ENCODE assay signal across 8 cellular contexts in genomic region chr10:34254596-34254995, GRCh38.
DNase-seq lines count a peak whose midpoint lies in the region; ATAC-seq, FAIRE-seq and TF ChIP-seq lines count a peak whose summit lies in the region.

No MANE protein-coding gene starts in this region.

- H3K27ac ChIP-seq in pancreas: no peak overlapping the region
- H3K27ac ChIP-seq in ascending aorta: no peak overlapping the region

- H3K4me3 ChIP-seq in pancreas (no peak overlapping the region), ascending aorta (no peak overlapping the region)

- no peaks in the 10 kb centered on the region for H3K27me3 Mint-ChIP-seq in activated CD4-positive, alpha-beta memory T cell treated with anti-CD3 and anti-CD28 coated beads, Interleukin-2, amount 10 ng/mL, durations not matched to agents 7 days and 5 days

- peak; percentile 80 for ATAC-seq in HG03378 (IDR thresholded peaks at IDR 0.05; ENCODE audit: unreplicated experiment)
- ATAC-seq in pancreas: peak; percentile 35 to 65 (median 58)
- ATAC-seq in GM21723 (IDR thresholded peaks at IDR 0.05; ENCODE audit: unreplicated experiment): no peak

- H3K4me3 Mint-ChIP-seq in activated CD4-positive, alpha-beta memory T cell treated with anti-CD3 and anti-CD28 coated beads, Interleukin-2, amount 10 ng/mL, durations not matched to agents 7 days and 5 days: no peak overlapping the region

- H3K9me3 Mint-ChIP-seq in activated CD4-positive, alpha-beta memory T cell treated with anti-CD3 and anti-CD28 coated beads, Interleukin-2, amount 10 ng/mL, durations not matched to agents 7 days and 5 days: no peaks in the 10 kb centered on the region

- no peaks in the 10 kb centered on the region for H3K27me3 ChIP-seq in pancreas
- no peaks in the 10 kb centered on the region for H3K27me3 ChIP-seq in ascending aorta

- no peaks in the 10 kb centered on the region for H3K36me3 ChIP-seq in pancreas
- H3K36me3 ChIP-seq in ascending aorta: no peaks in the 10 kb centered on the region

- peak; percentile 5 for DNase-seq in NCI-H82 (lab: John Stamatoyannopoulos, UW)
- DNase-seq in NCI-H82 treated with DMSO at 0.1 percent for 48 hours (lab: John Stamatoyannopoulos, UW; ENCODE audit: unreplicated experiment): no peak
- peak; percentile 18 for DNase-seq in activated CD4-positive, alpha-beta memory T cell treated with anti-CD3 and anti-CD28 coated beads, Interleukin-2, amount 10 ng/mL, durations not matched to agents 7 days and 5 days
- DNase-seq in pancreas: peak in 1 of 6 donors; percentile 43
- DNase-seq in ascending aorta (ENCODE audit: low spot score in 2 of 2): no peak
- DNase-seq in NCI-H510A treated with DMSO at 0.1 percent for 48 hours (lab: John Stamatoyannopoulos, UW): no peak

- no peaks in the 10 kb centered on the region for H3K36me3 Mint-ChIP-seq in activated CD4-positive, alpha-beta memory T cell treated with anti-CD3 and anti-CD28 coated beads, Interleukin-2, amount 10 ng/mL, durations not matched to agents 7 days and 5 days (ENCODE audit: low read depth)

- intact Hi-C loops in pancreas (cut with DNase I) (no loop called here), ascending aorta (cut with DNase I) (no loop called here)

- TF ChIP-seq CTCF in pancreas (IDR thresholded peaks at IDR 0.05) (no peak), ascending aorta (IDR thresholded peaks at IDR 0.05) (no peak)

- CTCF ChIA-PET in activated CD4-positive, alpha-beta memory T cell treated with anti-CD3 and anti-CD28 coated beads, Interleukin-2, amount 10 ng/mL, durations not matched to agents 7 days and 5 days (lab: Charles Lee): no interaction called here

- POLR2A ChIA-PET in activated CD4-positive, alpha-beta memory T cell treated with anti-CD3 and anti-CD28 coated beads, Interleukin-2, amount 10 ng/mL, durations not matched to agents 7 days and 5 days (lab: Charles Lee): no interaction called here

- H3K9me3 ChIP-seq in pancreas (no peaks in the 10 kb centered on the region), ascending aorta (no peaks in the 10 kb centered on the region)

- no peak for FAIRE-seq in pancreas (lab: Jason Lieb, UNC)

- H3K4me1 Mint-ChIP-seq in activated CD4-positive, alpha-beta memory T cell treated with anti-CD3 and anti-CD28 coated beads, Interleukin-2, amount 10 ng/mL, durations not matched to agents 7 days and 5 days: no peaks in the 10 kb centered on the region

- H3K4me1 ChIP-seq in pancreas: peaks cover 0 to 8% (median 3%) of the 10 kb centered on the region in 3 donors
- H3K4me1 ChIP-seq in ascending aorta: no peaks in the 10 kb centered on the region

- H3K27ac Mint-ChIP-seq in activated CD4-positive, alpha-beta memory T cell treated with anti-CD3 and anti-CD28 coated beads, Interleukin-2, amount 10 ng/mL, durations not matched to agents 7 days and 5 days: no peak overlapping the region

Comparison
In these comparisons a context has a peak if more than half of its experiments do, and no peak if none do; other contexts are left out.
1. DNase-seq: peak in NCI-H82 (single experiment) and activated CD4-positive, alpha-beta memory T cell treated with anti-CD3 and anti-CD28 coated beads, Interleukin-2, amount 10 ng/mL, durations not matched to agents 7 days and 5 days (single experiment); none in NCI-H82 treated with DMSO at 0.1 percent for 48 hours (single experiment), ascending aorta (0 of 2) and NCI-H510A treated with DMSO at 0.1 percent for 48 hours (single experiment).